16 cellular contexts compared by ENCODE assay signal in the genomic region with DNA sequence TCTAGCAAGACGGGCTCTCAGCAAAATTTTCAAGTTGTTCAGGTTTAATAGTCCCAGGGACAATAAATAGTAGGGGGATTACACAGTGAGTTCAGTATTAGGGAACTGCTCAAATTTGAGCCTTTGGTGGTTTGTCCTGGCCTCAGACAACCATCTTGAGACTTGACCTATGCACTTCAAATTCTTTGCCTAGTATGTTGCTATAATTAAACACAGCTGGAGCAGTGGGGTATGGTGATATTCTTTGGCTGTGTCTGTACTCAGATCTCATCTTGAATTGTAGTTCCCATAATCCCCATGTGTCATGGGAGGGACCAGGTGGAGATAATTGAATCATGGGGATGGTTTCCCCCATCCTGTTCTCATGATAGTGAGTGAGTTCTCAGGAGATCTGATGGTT. TPM values are rescaled to one million over a fixed set of nuclear protein-coding genes. Genes with fewer than 3 reads are reported as not detected.
"Had no signal": no experiment of that assay in that cellular context is flagged by ENCODE, and none has a peak within 500 bp of the region (broad histone marks: within the 10 kb centered on the region; RNA-seq: fewer than 3 reads in every experiment).

No MANE protein-coding gene starts in this region.

RNA-seq across cellular contexts. Expression of a gene that starts 43.3 kb away (rescaled TPM):
- total RNA-seq: activated CD4-positive, alpha-beta memory T cell treated with anti-CD3 and anti-CD28 coated beads, Interleukin-2, amount 10 ng/mL, durations not matched to agents 7 days and 5 days; activated CD4-positive, alpha-beta T cell treated with anti-CD3 and anti-CD28 coated beads for 36 hours; activated CD4-positive, alpha-beta T cell treated with anti-CD3 and anti-CD28 coated beads, Interleukin-2, amount 10 ng/mL, durations not matched to agents 7 days and 5 days; activated CD8-positive, alpha-beta memory T cell treated with anti-CD3 and anti-CD28 coated beads, Interleukin-2, amount 10 ng/mL, durations not matched to agents 7 days and 5 days; activated CD8-positive, alpha-beta T cell treated with anti-CD3 and anti-CD28 coated beads, Interleukin-2, amount 10 ng/mL, durations not matched to agents 7 days and 5 days; activated naive CD8-positive, alpha-beta T cell treated with anti-CD3 and anti-CD28 coated beads, Interleukin-2, amount 10 ng/mL, durations not matched to agents 7 days and 5 days; activated T-helper 2 cell treated with anti-CD3 and anti-CD28 coated beads, Interferon-gamma antibody, Interleukin-2, Interleukin-4, amounts not matched to agents 10 μg/mL and 5 μg/mL and 100 μg/mL, durations not matched to agents 14 hours and 24 hours and 36 hours; adrenal gland; aorta; body of pancreas; breast epithelium; cardiac septum; T-cell; T-helper 1 cell treated with Interleukin-12 subunit alpha and Interleukin-12 subunit beta and Interleukin-4 antibody, amounts not matched to agents 30 ng/mL and 1 ng/mL, for 36 hours; T-helper 17 cell; T-helper 2 cell treated with Interferon-gamma antibody and Interleukin-4, amounts not matched to agents 100 ng/mL and 5 ng/mL, for 36 hours had no signal
